In the genomic region with DNA sequence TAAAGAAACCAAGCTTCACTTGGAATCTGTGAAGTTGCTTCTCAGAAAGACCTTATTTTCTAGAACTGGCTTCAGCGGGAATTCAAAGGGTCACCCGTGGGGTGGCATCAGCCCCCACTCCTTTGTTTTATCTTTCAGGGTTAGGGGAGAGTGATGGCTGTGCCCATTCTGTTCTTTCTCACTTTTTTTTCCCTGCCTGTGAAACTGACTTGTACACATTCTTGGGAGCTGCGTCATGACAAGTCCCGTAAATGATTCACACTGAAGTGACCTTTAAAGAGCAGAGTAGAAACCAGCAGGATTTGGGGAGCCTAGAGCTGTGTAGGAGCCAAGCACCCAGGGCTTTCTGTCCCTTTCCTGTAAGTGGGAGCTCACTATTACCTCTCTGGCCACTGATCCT, we compare ENCODE assay signal across 8 cellular contexts. TPM values are rescaled to one million over a fixed set of nuclear protein-coding genes. Genes with fewer than 3 reads are reported as not detected.
DNase-seq lines count a peak whose midpoint lies in the region; ATAC-seq and TF ChIP-seq lines count a peak whose summit lies in the region.

No MANE protein-coding gene starts in this region.

- DNase-seq in HuH-7.5 (ENCODE audit: low spot score): peak; percentile 32
- DNase-seq in dermis blood vessel endothelial cell: peak; percentile 81
- peak; percentile 67 for DNase-seq in lung (ENCODE audit: low spot score)
- peak in 1 of 2 donors; percentile 72 for DNase-seq in upper lobe of left lung
- no peak for DNase-seq in stimulated activated CD4-positive, alpha-beta T cell treated with anti-CD3 and anti-CD28 coated beads, Interleukin-1b, Interleukin-23, amount 100 ng/mL, for 48 hours
- no peak for DNase-seq in activated naive CD4-positive, alpha-beta T cell treated with anti-CD3 and anti-CD28 coated beads, Interleukin-2, amount 50 U/mL, for 16 hours

- TF ChIP-seq EP300 in upper lobe of left lung (IDR thresholded peaks at IDR 0.05): peak; percentile 47 to 90 (median 60)

- ATAC-seq in lung (ENCODE audit: insufficient read depth, low FRiP score) (peak; percentile 89), upper lobe of left lung (ENCODE audit: low FRiP score in 2 of 2) (peak; percentile 91 to 92), GM19397 (IDR thresholded peaks at IDR 0.05; ENCODE audit: unreplicated experiment) (no peak), HG03354 (IDR thresholded peaks at IDR 0.05; ENCODE audit: poor library complexity, severe bottlenecking, unreplicated experiment) (no peak)

- H3K9me3 ChIP-seq in lung (ENCODE audit: control insufficient read depth in 2 of 2, insufficient read depth in 1 of 2, low read length in 1 of 2) (no peaks in the 10 kb centered on the region), upper lobe of left lung (no peaks in the 10 kb centered on the region)

- H3K4me1 ChIP-seq in lung (ENCODE audit: control insufficient read depth in 2 of 2, insufficient read depth in 2 of 2, low read length in 2 of 2): peaks cover 10 to 16% of the 10 kb centered on the region in 2 donors
- H3K4me1 ChIP-seq in upper lobe of left lung: peaks cover 23 to 32% (median 29%) of the 10 kb centered on the region in 4 donors

- WGBS in lung, 2 donors: 37 to 70% methylated on average over 4 of the region's 4 CpGs
- WGBS in upper lobe of left lung, 2 donors: 52 to 58% methylated on average over 4 of the region's 4 CpGs

- peak in 1 of 4 donors; percentile 35 for TF ChIP-seq POLR2A in upper lobe of left lung (IDR thresholded peaks at IDR 0.05)

- H3K36me3 ChIP-seq in lung (ENCODE audit: control insufficient read depth in 2 of 2, insufficient read depth in 2 of 2, low read length in 2 of 2) (no peaks in the 10 kb centered on the region), upper lobe of left lung (no peaks in the 10 kb centered on the region)

- H3K27ac ChIP-seq in lung (ENCODE audit: low read depth in 1 of 2, low read length in 1 of 2) (peak overlapping the region; percentile 70 to 85), upper lobe of left lung (peak overlapping the region; percentile 78 to 83 (median 82))

- TF ChIP-seq CTCF in lung (IDR thresholded peaks at IDR 0.05; ENCODE audit: control extremely low read depth, extremely low read depth) (no peak), upper lobe of left lung (IDR thresholded peaks at IDR 0.05) (no peak)

- H3K27me3 ChIP-seq in lung (ENCODE audit: control insufficient read depth, insufficient read depth) (no peaks in the 10 kb centered on the region), upper lobe of left lung (no peaks in the 10 kb centered on the region)

- H3K4me3 ChIP-seq in lung (no peak overlapping the region), upper lobe of left lung (no peak overlapping the region)

RNA-seq across cellular contexts. Expression of a gene that starts 43.8 kb away (rescaled TPM):
- 2.9 and 3.0 TPM in 2 replicates for total RNA-seq in dermis blood vessel endothelial cell
- 10 to 100 TPM; 13.8 to 31.8 TPM for total RNA-seq in lung
- 1 to 10 TPM; 9.3 to 9.4 TPM for polyA plus RNA-seq in lung
- 10 to 100 TPM in 5 of 6 donors, 1 to 10 TPM in 1; 6.3 to 24.2 (median 17.8) TPM for total RNA-seq in upper lobe of left lung

Comparison
In these comparisons a context has a peak if more than half of its experiments do, and no peak if none do; other contexts are left out.
1. DNase-seq: peak in HuH-7.5 (single experiment), dermis blood vessel endothelial cell (single experiment) and lung (single experiment); none in stimulated activated CD4-positive, alpha-beta T cell treated with anti-CD3 and anti-CD28 coated beads, Interleukin-1b, Interleukin-23, amount 100 ng/mL, for 48 hours (single experiment) and activated naive CD4-positive, alpha-beta T cell treated with anti-CD3 and anti-CD28 coated beads, Interleukin-2, amount 50 U/mL, for 16 hours (single experiment).
2. ATAC-seq: peak in lung (single experiment) and upper lobe of left lung (2 of 2); none in GM19397 (single experiment) and HG03354 (single experiment).